8 cellular contexts compared by ENCODE assay signal in genomic region chr18:73842795-73843394, GRCh38.
A peak's percentile ranks its signal among the peaks of the same experiment; 100 is the strongest.
DNase-seq lines count a peak whose midpoint lies in the region; ATAC-seq and TF ChIP-seq lines count a peak whose summit lies in the region.

No MANE protein-coding gene starts in this region.

- H3K4me3 ChIP-seq in KMS-11 (IDR thresholded peaks at IDR 0.05; ENCODE audit: insufficient read depth, low read depth, low read length) (no peak overlapping the region), breast epithelium (peak overlapping the region in 1 of 3 donors; percentile 48)

- H3K27ac ChIP-seq in KMS-11 (no peak overlapping the region), breast epithelium (no peak overlapping the region)

- intact Hi-C loops in breast epithelium (cut with DNase I; ENCODE audit: low total_unique reads) = no loop called here

- no peaks in the 10 kb centered on the region for H3K36me3 Mint-ChIP-seq in T-helper 2 cell treated with Interferon-gamma antibody and Interleukin-4, amounts not matched to agents 5 μg/mL and 100 μg/mL, for 36 hours (ENCODE audit: low read depth)

- no peaks in the 10 kb centered on the region for H3K9me3 ChIP-seq in breast epithelium

- H3K9ac ChIP-seq in KMS-11 = no peak overlapping the region

- peak overlapping the region; percentile 30 for H2AFZ ChIP-seq in KMS-11 (ENCODE audit: low read depth)

- peaks cover 2% of the 10 kb centered on the region for H3K4me1 Mint-ChIP-seq in T-helper 2 cell treated with Interferon-gamma antibody and Interleukin-4, amounts not matched to agents 5 μg/mL and 100 μg/mL, for 36 hours (ENCODE audit: low read depth)

- no peaks in the 10 kb centered on the region for H4K20me1 ChIP-seq in KMS-11 (ENCODE audit: insufficient read depth)

- DNase-seq in T-helper 2 cell treated with Interferon-gamma antibody and Interleukin-4, amounts not matched to agents 5 μg/mL and 100 μg/mL, for 36 hours (ENCODE audit: low spot score) = no peak
- DNase-seq in breast epithelium (ENCODE audit: low spot score in 2 of 2) = peak in 1 of 2 donors; percentile 23
- DNase-seq in kidney glomerular epithelial cell (lab: John Stamatoyannopoulos, UW) = peak; percentile 42
- DNase-seq in stimulated activated CD4-positive, alpha-beta T cell treated with anti-CD3 and anti-CD28 coated beads, TNF-alpha, amount 100 ng/mL, for 48 hours (ENCODE audit: low read depth in 3 of 3) = peak; percentile 10 to 43 (median 11)
- no peak for DNase-seq in OCI-M2 (lab: John Stamatoyannopoulos, UW; ENCODE audit: unreplicated experiment)

- no peaks in the 10 kb centered on the region for H3K36me3 ChIP-seq in KMS-11 (ENCODE audit: insufficient read depth)
- no peaks in the 10 kb centered on the region for H3K36me3 ChIP-seq in breast epithelium

- H3K27me3 Mint-ChIP-seq in T-helper 2 cell treated with Interferon-gamma antibody and Interleukin-4, amounts not matched to agents 5 μg/mL and 100 μg/mL, for 36 hours (ENCODE audit: low read depth) = peaks cover 3% of the 10 kb centered on the region

- H3K79me2 ChIP-seq in KMS-11 (ENCODE audit: insufficient read depth, low read depth) = no peaks in the 10 kb centered on the region

- H3K27me3 ChIP-seq in KMS-11 (ENCODE audit: insufficient read depth, low read depth) = no peaks in the 10 kb centered on the region
- H3K27me3 ChIP-seq in breast epithelium = peaks cover 0 to 3% of the 10 kb centered on the region in 2 donors

- TF ChIP-seq CTCF in GM12872 (IDR thresholded peaks at IDR 0.05; ENCODE audit: insufficient read depth, low read depth, low read length) = peak; percentile 90
- TF ChIP-seq CTCF in KMS-11 (conservative IDR thresholded peaks at IDR 0.05; ENCODE audit: low read depth, low read length) = peak; percentile 99
- peak; percentile 74 to 77 (median 74) for TF ChIP-seq CTCF in breast epithelium (IDR thresholded peaks at IDR 0.05)

- H3K4me1 ChIP-seq in KMS-11 (ENCODE audit: low read depth, poor library complexity, severe bottlenecking) = peaks cover 5% of the 10 kb centered on the region
- no peaks in the 10 kb centered on the region for H3K4me1 ChIP-seq in breast epithelium

- no peak for TF ChIP-seq POLR2A in breast epithelium (IDR thresholded peaks at IDR 0.05)

- H3K4me3 Mint-ChIP-seq in T-helper 2 cell treated with Interferon-gamma antibody and Interleukin-4, amounts not matched to agents 5 μg/mL and 100 μg/mL, for 36 hours = peak overlapping the region; percentile 36

- peak overlapping the region; percentile 2; the same call in 1 of the 2 replicates for H3K4me2 ChIP-seq in KMS-11

- no peaks in the 10 kb centered on the region for H3K9me3 Mint-ChIP-seq in T-helper 2 cell treated with Interferon-gamma antibody and Interleukin-4, amounts not matched to agents 5 μg/mL and 100 μg/mL, for 36 hours

- peak; percentile 71 for ATAC-seq in GM21619 (IDR thresholded peaks at IDR 0.05; ENCODE audit: unreplicated experiment)

- no peak overlapping the region for H3K27ac Mint-ChIP-seq in T-helper 2 cell treated with Interferon-gamma antibody and Interleukin-4, amounts not matched to agents 5 μg/mL and 100 μg/mL, for 36 hours

Comparison
In these comparisons a context has a peak if more than half of its experiments do, and no peak if none do; other contexts are left out.
1. DNase-seq: peak in kidney glomerular epithelial cell (single experiment) and stimulated activated CD4-positive, alpha-beta T cell treated with anti-CD3 and anti-CD28 coated beads, TNF-alpha, amount 100 ng/mL, for 48 hours (3 of 3); none in T-helper 2 cell treated with Interferon-gamma antibody and Interleukin-4, amounts not matched to agents 5 μg/mL and 100 μg/mL, for 36 hours (single experiment) and OCI-M2 (single experiment).
2. Peak in every context shown above with its lines, with median percentiles within 50 percentile points of each other: CTCF ChIP-seq.